ENCODE assay signal across 1 cellular context in the genomic region with DNA sequence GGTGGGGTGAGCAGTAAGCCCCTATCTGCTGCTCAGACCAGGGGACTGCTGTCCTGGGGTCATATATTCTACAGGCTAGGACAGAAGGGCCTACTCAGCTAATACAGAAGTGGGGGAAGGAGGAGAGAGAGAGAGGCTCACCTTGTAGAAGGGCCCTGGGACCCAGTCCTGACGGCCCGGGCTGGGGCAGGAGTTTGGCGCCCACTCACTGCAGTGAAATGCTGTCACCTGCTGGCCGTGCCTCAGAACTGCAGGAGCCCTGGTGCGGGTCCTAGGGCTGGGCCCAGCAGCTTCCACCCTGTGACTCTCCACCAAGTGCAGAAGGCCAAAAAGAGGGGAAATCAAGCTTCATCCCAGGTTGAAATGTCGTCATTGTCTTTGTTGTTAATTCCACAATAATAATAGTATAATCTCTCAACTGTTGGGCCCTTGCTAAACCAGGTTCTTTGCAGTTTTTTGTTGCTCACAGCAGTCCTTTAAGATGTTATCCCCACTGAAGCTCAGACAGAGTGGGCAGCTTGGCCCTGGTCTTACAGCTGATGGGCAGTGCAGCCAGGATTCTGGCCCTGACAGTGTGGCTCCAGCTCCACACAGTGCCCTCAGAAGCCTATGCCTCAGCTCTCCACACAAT.
A peak's percentile ranks its signal among the peaks of the same experiment; 100 is the strongest.
TF ChIP-seq lines count a peak whose summit lies in the region.

No MANE protein-coding gene starts in this region.

TF ChIP-seq in HepG2, 621 proteins besides CTCF, POLR2A, EP300 and RAD21 (continued from another document):
- TF ChIP-seq, protein P1, sequence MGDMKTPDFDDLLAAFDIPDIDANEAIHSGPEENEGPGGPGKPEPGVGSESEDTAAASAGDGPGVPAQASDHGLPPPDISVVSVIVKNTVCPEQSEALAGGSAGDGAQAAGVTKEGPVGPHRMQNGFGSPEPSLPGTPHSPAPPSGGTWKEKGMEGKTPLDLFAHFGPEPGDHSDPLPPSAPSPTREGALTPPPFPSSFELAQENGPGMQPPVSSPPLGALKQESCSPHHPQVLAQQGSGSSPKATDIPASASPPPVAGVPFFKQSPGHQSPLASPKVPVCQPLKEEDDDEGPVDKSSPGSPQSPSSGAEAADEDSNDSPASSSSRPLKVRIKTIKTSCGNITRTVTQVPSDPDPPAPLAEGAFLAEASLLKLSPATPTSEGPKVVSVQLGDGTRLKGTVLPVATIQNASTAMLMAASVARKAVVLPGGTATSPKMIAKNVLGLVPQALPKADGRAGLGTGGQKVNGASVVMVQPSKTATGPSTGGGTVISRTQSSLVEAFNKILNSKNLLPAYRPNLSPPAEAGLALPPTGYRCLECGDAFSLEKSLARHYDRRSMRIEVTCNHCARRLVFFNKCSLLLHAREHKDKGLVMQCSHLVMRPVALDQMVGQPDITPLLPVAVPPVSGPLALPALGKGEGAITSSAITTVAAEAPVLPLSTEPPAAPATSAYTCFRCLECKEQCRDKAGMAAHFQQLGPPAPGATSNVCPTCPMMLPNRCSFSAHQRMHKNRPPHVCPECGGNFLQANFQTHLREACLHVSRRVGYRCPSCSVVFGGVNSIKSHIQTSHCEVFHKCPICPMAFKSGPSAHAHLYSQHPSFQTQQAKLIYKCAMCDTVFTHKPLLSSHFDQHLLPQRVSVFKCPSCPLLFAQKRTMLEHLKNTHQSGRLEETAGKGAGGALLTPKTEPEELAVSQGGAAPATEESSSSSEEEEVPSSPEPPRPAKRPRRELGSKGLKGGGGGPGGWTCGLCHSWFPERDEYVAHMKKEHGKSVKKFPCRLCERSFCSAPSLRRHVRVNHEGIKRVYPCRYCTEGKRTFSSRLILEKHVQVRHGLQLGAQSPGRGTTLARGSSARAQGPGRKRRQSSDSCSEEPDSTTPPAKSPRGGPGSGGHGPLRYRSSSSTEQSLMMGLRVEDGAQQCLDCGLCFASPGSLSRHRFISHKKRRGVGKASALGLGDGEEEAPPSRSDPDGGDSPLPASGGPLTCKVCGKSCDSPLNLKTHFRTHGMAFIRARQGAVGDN (CRISPR knock-in tag; IDR thresholded peaks at IDR 0.05): peak; percentile 23; the same call in 1 of the 2 replicates
- TF ChIP-seq LCORL (IDR thresholded peaks at IDR 0.05): no peak
- 0 out of 2 replicates have a peak, but pooled peaks have one; percentile 19 for TF ChIP-seq LCORL (CRISPR knock-in tag; IDR thresholded peaks at IDR 0.05)
- TF ChIP-seq, protein P2, sequence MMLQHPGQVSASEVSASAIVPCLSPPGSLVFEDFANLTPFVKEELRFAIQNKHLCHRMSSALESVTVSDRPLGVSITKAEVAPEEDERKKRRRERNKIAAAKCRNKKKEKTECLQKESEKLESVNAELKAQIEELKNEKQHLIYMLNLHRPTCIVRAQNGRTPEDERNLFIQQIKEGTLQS (CRISPR knock-in tag; IDR thresholded peaks at IDR 0.05): no peak
- TF ChIP-seq ZNF260 (CRISPR knock-in tag; IDR thresholded peaks at IDR 0.05; ENCODE audit: borderline replicate concordance, low read depth): no peak
- peak; percentile 33 for TF ChIP-seq YY1 (IDR thresholded peaks at IDR 0.05; ENCODE audit: insufficient read depth, insufficient replicate concordance, low read depth, low read length)
- no peak for TF ChIP-seq ZBTB44 (CRISPR knock-in tag; IDR thresholded peaks at IDR 0.05)
- no peak for TF ChIP-seq YEATS4 (CRISPR knock-in tag; IDR thresholded peaks at IDR 0.05; ENCODE audit: borderline replicate concordance)
- no peak for TF ChIP-seq RFX3 (CRISPR knock-in tag; IDR thresholded peaks at IDR 0.05)
- TF ChIP-seq ARNTL (CRISPR knock-in tag; IDR thresholded peaks at IDR 0.05): no peak
- no peak for TF ChIP-seq ZNF549 (CRISPR knock-in tag; IDR thresholded peaks at IDR 0.05)
- TF ChIP-seq, protein P3, sequence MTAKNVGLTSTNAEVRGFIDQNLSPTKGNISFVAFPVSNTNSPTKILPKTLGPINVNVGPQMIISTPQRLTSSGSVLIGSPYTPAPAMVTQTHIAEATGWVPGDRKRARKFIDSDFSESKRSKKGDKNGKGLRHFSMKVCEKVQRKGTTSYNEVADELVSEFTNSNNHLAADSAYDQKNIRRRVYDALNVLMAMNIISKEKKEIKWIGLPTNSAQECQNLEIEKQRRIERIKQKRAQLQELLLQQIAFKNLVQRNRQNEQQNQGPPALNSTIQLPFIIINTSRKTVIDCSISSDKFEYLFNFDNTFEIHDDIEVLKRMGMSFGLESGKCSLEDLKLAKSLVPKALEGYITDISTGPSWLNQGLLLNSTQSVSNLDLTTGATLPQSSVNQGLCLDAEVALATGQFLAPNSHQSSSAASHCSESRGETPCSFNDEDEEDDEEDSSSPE (CRISPR knock-in tag; IDR thresholded peaks at IDR 0.05): no peak
- TF ChIP-seq SMC3 (IDR thresholded peaks at IDR 0.05; ENCODE audit: low read length): peak; percentile 67
- 0 out of 2 replicates have a peak, but pooled peaks have one; percentile 42 for TF ChIP-seq ARNT2 (CRISPR knock-in tag; IDR thresholded peaks at IDR 0.05; ENCODE audit: low read depth)
- peak; percentile 65 for TF ChIP-seq XRCC5 (optimal IDR thresholded peaks at IDR 0.05; ENCODE audit: low read length)
- 0 out of 2 replicates have a peak, but pooled peaks have one; percentile 13 for TF ChIP-seq BHLHE40 (IDR thresholded peaks at IDR 0.05; ENCODE audit: low read length)
- TF ChIP-seq CHD4 (IDR thresholded peaks at IDR 0.05; ENCODE audit: borderline replicate concordance, low read length): no peak
- no peak for TF ChIP-seq SOX13 (IDR thresholded peaks at IDR 0.05)
- TF ChIP-seq SOX13 (CRISPR knock-in tag; conservative IDR thresholded peaks at IDR 0.05 in 1 of 2, IDR thresholded peaks at IDR 0.05 in 1 of 2): no peak
- no peak for TF ChIP-seq CBX2 (IDR thresholded peaks at IDR 0.05; ENCODE audit: low read depth, low read length)
- TF ChIP-seq CBX2 (CRISPR knock-in tag; IDR thresholded peaks at IDR 0.05; ENCODE audit: low read depth): 0 out of 2 replicates have a peak, but pooled peaks have one; percentile 28
- peak; percentile 36 for TF ChIP-seq HNRNPLL (IDR thresholded peaks at IDR 0.05; ENCODE audit: low read depth, low read length, poor library complexity, severe bottlenecking)
- no peak for TF ChIP-seq CENPT (CRISPR knock-in tag; IDR thresholded peaks at IDR 0.05; ENCODE audit: low read depth)
- peak; percentile 31; the same call in 1 of the 2 replicates for TF ChIP-seq ZNF430 (CRISPR knock-in tag; IDR thresholded peaks at IDR 0.05)
- TF ChIP-seq, protein P4, sequence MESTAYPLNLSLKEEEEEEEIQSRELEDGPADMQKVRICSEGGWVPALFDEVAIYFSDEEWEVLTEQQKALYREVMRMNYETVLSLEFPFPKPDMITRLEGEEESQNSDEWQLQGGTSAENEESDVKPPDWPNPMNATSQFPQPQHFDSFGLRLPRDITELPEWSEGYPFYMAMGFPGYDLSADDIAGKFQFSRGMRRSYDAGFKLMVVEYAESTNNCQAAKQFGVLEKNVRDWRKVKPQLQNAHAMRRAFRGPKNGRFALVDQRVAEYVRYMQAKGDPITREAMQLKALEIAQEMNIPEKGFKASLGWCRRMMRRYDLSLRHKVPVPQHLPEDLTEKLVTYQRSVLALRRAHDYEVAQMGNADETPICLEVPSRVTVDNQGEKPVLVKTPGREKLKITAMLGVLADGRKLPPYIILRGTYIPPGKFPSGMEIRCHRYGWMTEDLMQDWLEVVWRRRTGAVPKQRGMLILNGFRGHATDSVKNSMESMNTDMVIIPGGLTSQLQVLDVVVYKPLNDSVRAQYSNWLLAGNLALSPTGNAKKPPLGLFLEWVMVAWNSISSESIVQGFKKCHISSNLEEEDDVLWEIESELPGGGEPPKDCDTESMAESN (CRISPR knock-in tag; conservative IDR thresholded peaks at IDR 0.05): 0 out of 2 replicates have a peak, but pooled peaks have one; percentile 44
- TF ChIP-seq, protein P5, sequence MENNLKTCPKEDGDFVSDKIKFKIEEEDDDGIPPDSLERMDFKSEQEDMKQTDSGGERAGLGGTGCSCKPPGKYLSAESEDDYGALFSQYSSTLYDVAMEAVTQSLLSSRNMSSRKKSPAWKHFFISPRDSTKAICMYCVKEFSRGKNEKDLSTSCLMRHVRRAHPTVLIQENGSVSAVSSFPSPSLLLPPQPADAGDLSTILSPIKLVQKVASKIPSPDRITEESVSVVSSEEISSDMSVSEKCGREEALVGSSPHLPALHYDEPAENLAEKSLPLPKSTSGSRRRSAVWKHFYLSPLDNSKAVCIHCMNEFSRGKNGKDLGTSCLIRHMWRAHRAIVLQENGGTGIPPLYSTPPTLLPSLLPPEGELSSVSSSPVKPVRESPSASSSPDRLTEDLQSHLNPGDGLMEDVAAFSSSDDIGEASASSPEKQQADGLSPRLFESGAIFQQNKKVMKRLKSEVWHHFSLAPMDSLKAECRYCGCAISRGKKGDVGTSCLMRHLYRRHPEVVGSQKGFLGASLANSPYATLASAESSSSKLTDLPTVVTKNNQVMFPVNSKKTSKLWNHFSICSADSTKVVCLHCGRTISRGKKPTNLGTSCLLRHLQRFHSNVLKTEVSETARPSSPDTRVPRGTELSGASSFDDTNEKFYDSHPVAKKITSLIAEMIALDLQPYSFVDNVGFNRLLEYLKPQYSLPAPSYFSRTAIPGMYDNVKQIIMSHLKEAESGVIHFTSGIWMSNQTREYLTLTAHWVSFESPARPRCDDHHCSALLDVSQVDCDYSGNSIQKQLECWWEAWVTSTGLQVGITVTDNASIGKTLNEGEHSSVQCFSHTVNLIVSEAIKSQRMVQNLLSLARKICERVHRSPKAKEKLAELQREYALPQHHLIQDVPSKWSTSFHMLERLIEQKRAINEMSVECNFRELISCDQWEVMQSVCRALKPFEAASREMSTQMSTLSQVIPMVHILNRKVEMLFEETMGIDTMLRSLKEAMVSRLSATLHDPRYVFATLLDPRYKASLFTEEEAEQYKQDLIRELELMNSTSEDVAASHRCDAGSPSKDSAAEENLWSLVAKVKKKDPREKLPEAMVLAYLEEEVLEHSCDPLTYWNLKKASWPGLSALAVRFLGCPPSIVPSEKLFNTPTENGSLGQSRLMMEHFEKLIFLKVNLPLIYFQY (CRISPR knock-in tag; IDR thresholded peaks at IDR 0.05; ENCODE audit: borderline replicate concordance): 0 out of 2 replicates have a peak, but pooled peaks have one; percentile 35
- TF ChIP-seq IRF2 (CRISPR knock-in tag; IDR thresholded peaks at IDR 0.05): 0 out of 2 replicates have a peak, but pooled peaks have one; percentile 21
- no peak for TF ChIP-seq CHD2 (IDR thresholded peaks at IDR 0.05; ENCODE audit: low read depth, low read length)
- TF ChIP-seq ZNF609 (CRISPR knock-in tag; IDR thresholded peaks at IDR 0.05; ENCODE audit: borderline replicate concordance): no peak
- TF ChIP-seq ZNF335 (CRISPR knock-in tag; IDR thresholded peaks at IDR 0.05): no peak
- no peak for TF ChIP-seq TGIF2 (CRISPR knock-in tag; IDR thresholded peaks at IDR 0.05)
- 0 out of 2 replicates have a peak, but pooled peaks have one; percentile 17 for TF ChIP-seq SALL1 (CRISPR knock-in tag; IDR thresholded peaks at IDR 0.05)
- no peak for TF ChIP-seq XBP1 (CRISPR knock-in tag; IDR thresholded peaks at IDR 0.05)
- 0 out of 2 replicates have a peak, but pooled peaks have one; percentile 17 for TF ChIP-seq ZNF605 (CRISPR knock-in tag; IDR thresholded peaks at IDR 0.05)
